In the genomic region with DNA sequence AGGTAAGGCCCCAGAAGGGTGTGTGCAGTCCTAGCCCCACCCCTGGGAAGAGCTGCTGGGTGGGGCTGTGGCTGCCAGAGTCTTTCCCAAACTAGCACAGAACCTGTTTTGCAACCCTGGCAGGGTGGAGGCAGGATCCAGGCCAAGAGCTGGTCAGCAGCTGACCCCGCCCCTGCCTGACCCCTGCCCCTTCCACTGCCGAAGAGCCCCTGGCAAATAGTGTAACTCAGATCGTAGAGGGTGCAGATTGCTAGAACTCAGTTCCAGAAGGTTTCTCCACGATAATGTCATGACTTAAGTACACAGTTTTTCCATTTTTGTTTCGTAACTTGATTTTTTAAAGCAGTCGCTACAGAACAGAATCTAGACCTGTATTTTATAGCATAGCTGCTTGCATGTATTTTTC, we compare ENCODE assay signal across 8 cellular contexts. TPM values are rescaled to one million over a fixed set of nuclear protein-coding genes. Genes with fewer than 3 reads are reported as not detected.
DNase-seq lines count a peak whose midpoint lies in the region; ATAC-seq lines count a peak whose summit lies in the region.

No MANE protein-coding gene starts in this region.

- H3K9ac ChIP-seq in neuronal stem cell (ENCODE audit: low read depth, low read length, poor library complexity) = no peak overlapping the region

- H2AFZ ChIP-seq in neuronal stem cell (ENCODE audit: low read length) = peak overlapping the region; percentile 73

- no peak overlapping the region for H3K4ac ChIP-seq in neuronal stem cell (ENCODE audit: low read length)

- no peak overlapping the region for H3K23ac ChIP-seq in neuronal stem cell (ENCODE audit: low read depth, low read length, poor library complexity)

- H3K4me2 ChIP-seq in neuronal stem cell (ENCODE audit: insufficient read depth, low read length, poor library complexity, severe bottlenecking) = no peak overlapping the region

- H2BK12ac ChIP-seq in neuronal stem cell (ENCODE audit: low read length) = no peak overlapping the region

- no peak overlapping the region for H4K91ac ChIP-seq in neuronal stem cell (ENCODE audit: low read depth, low read length, poor library complexity)

- no peaks in the 10 kb centered on the region for H3K9me3 ChIP-seq in neuronal stem cell (replicated peaks in 1 of 2; ENCODE audit: control insufficient read depth in 2 of 2, insufficient read depth in 1 of 2, low read depth in 1 of 2, low read length in 2 of 2)

- H3K27me3 ChIP-seq in neuronal stem cell (ENCODE audit: control insufficient read depth in 3 of 3, insufficient read depth in 3 of 3, low read depth in 1 of 3, low read length in 3 of 3) = no peaks in the 10 kb centered on the region

- no peak overlapping the region for H2BK5ac ChIP-seq in neuronal stem cell (ENCODE audit: low read length)

- H2BK15ac ChIP-seq in neuronal stem cell (ENCODE audit: low read length) = no peak overlapping the region

- peaks cover 23 to 39% of the 10 kb centered on the region in 2 donors for H3K4me1 ChIP-seq in neuronal stem cell (ENCODE audit: control insufficient read depth in 2 of 2, insufficient read depth in 1 of 2, low read depth in 1 of 2, low read length in 2 of 2)

- peaks cover 5 to 36% of the 10 kb centered on the region in 2 donors for H3K36me3 ChIP-seq in neuronal stem cell (replicated peaks in 1 of 2; ENCODE audit: control insufficient read depth in 2 of 2, insufficient read depth in 2 of 2, low read length in 2 of 2)

- peak; percentile 84 for DNase-seq in GM03348 (ENCODE audit: low spot score)
- peak; percentile 42 for DNase-seq in RPMI7951 (ENCODE audit: low read depth)
- DNase-seq in fibroblast of gingiva (ENCODE audit: low read depth) = peak; percentile 79
- no peak for DNase-seq in neuronal stem cell (ENCODE audit: low spot score)
- DNase-seq in epidermal melanocyte (ENCODE audit: insufficient read length, low spot score) = no peak
- DNase-seq in activated CD4-positive, alpha-beta T cell treated with anti-CD3 and anti-CD28 coated beads for 48 hours = no peak

- ATAC-seq in GM18519 (IDR thresholded peaks at IDR 0.05; ENCODE audit: low FRiP score, unreplicated experiment) (no peak), HG03565 (IDR thresholded peaks at IDR 0.05; ENCODE audit: unreplicated experiment) (no peak)

- H3K14ac ChIP-seq in neuronal stem cell (ENCODE audit: low read length) = peak overlapping the region; percentile 25

- no peak overlapping the region for H3K27ac ChIP-seq in neuronal stem cell (replicated peaks; ENCODE audit: low read length)

- WGBS in neuronal stem cell (ENCODE audit: extremely low coverage in 2 of 2, insufficient read length in 2 of 2, insufficient replicate concordance in 1 of 2), 2 donors = no CpG with 5 or more reads among the region's 6 CpGs

- H4K8ac ChIP-seq in neuronal stem cell (ENCODE audit: low read depth, low read length) = no peak overlapping the region

- H3K4me3 ChIP-seq in neuronal stem cell (ENCODE audit: low read length in 2 of 2) = no peak overlapping the region

- H3K18ac ChIP-seq in neuronal stem cell (ENCODE audit: low read length) = peak overlapping the region; percentile 87

- no peak overlapping the region for H2BK120ac ChIP-seq in neuronal stem cell (ENCODE audit: low read depth, low read length)

- peak overlapping the region; percentile 70 for H2AK5ac ChIP-seq in neuronal stem cell (ENCODE audit: low read depth, low read length)

- peaks cover 8% of the 10 kb centered on the region for H3K79me1 ChIP-seq in neuronal stem cell (ENCODE audit: low read depth, low read length)

RNA-seq across cellular contexts. Expression of gene PNMA1, which starts 26.7 kb away (rescaled TPM):
- 20.4 and 26.6 TPM in 2 replicates for total RNA-seq in RPMI7951 (2014; rRNA removed; shearing (Covaris generic))
- polyA plus RNA-seq in neuronal stem cell (2013, experiment 1 of 2) = 48.0 TPM
- polyA plus RNA-seq in neuronal stem cell (2013, experiment 2 of 2) = 49.4 TPM

Comparison
In these comparisons a context has a peak if more than half of its experiments do, and no peak if none do; other contexts are left out.
1. DNase-seq: peak in GM03348 (single experiment), RPMI7951 (single experiment) and fibroblast of gingiva (single experiment); none in neuronal stem cell (single experiment), epidermal melanocyte (single experiment) and activated CD4-positive, alpha-beta T cell treated with anti-CD3 and anti-CD28 coated beads for 48 hours (single experiment).